In the genomic region with DNA sequence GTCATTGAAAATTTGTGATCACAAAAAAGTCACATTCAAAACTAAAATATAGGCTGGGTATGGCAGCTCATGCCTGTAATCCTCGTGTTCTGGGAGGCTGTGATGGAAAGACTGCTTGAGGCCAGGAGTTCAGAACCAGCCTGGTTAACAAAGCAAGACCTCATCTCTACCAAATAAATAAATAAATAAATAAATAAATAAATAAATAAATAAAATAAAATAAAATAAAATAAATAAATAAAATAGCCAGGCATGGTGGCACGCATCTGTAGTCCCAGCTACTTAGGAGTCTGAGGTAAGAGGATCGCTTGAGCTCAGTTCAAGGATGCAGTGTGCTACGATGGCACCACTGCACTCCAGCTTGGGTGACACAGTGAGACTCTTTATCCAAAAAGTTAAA, we compare ENCODE assay signal across 31 cellular contexts.
DNase-seq lines count a peak whose midpoint lies in the region; ATAC-seq and TF ChIP-seq lines count a peak whose summit lies in the region.
"Had no signal": no experiment of that assay in that cellular context is flagged by ENCODE, and none has a peak within 500 bp of the region (broad histone marks: within the 10 kb centered on the region; RNA-seq: fewer than 3 reads in every experiment).

No MANE protein-coding gene starts in this region.

- CTCF ChIA-PET in HEK293 (lab: Yijun Ruan, JAX): no interaction called here
- CTCF ChIA-PET in WTC11 (lab: Charles Lee): no interaction called here

- POLR2A ChIA-PET in HEK293 (lab: Yijun Ruan, JAX): no interaction called here
- POLR2A ChIA-PET in WTC11 (lab: Charles Lee): no interaction called here

- no peak for ATAC-seq in WTC11
- ATAC-seq: A549; CD8-positive, alpha-beta T cell had no signal

- H3K27me3 ChIP-seq in SJCRH30: no peaks in the 10 kb centered on the region
- H3K27me3 ChIP-seq: BE2C; BLaER1; BLaER1 treated with 17β-estradiol and CSF1 and Interleukin-3, amounts not matched to agents 10 nM and 100 nM had no signal

- H3K4me1 ChIP-seq in HEK293 (ENCODE audit: control insufficient read depth, insufficient read depth, low read length) (no peaks in the 10 kb centered on the region), SJCRH30 (no peaks in the 10 kb centered on the region)
- H3K4me1 ChIP-seq: A549; BE2C; BLaER1; BLaER1 treated with 17β-estradiol and CSF1 and Interleukin-3, amounts not matched to agents 10 nM and 100 nM; Caco-2 had no signal

- H3K4me3 ChIP-seq in HEK293 (ENCODE audit: low read depth, low read length) (no peak overlapping the region), SJCRH30 (no peak overlapping the region)
- H3K4me3 ChIP-seq: A549; BLaER1; BLaER1 treated with 17β-estradiol and CSF1 and Interleukin-3, amounts not matched to agents 10 nM and 100 nM had no signal

- no peak overlapping the region for H3K4me3 Mint-ChIP-seq in WTC11
- H3K4me3 Mint-ChIP-seq: B cell; CD14-positive monocyte; CD4-positive, alpha-beta memory T cell; CD4-positive, alpha-beta T cell; CD4-positive, CD25-positive, alpha-beta regulatory T cell; CD8-positive, alpha-beta memory T cell; CD8-positive, alpha-beta T cell had no signal

- H3K27ac ChIP-seq in HEK293 (ENCODE audit: extremely low read depth, low read depth, low read length) (no peak overlapping the region), SJCRH30 (no peak overlapping the region)
- H3K27ac ChIP-seq: 22Rv1; A549; BLaER1; BLaER1 treated with 17β-estradiol and CSF1 and Interleukin-3, amounts not matched to agents 10 nM and 100 nM; C4-2B had no signal

- H3K9me3 ChIP-seq in HEK293 (ENCODE audit: control insufficient read depth, insufficient read depth, low read depth, low read length): no peaks in the 10 kb centered on the region
- H3K9me3 ChIP-seq in SJCRH30 (replicated peaks): no peaks in the 10 kb centered on the region
- H3K9me3 ChIP-seq: A549; BE2C; BLaER1; BLaER1 treated with 17β-estradiol and CSF1 and Interleukin-3, amounts not matched to agents 10 nM and 100 nM; Caco-2 had no signal

- peaks cover 8% of the 10 kb centered on the region for H3K4me1 Mint-ChIP-seq in WTC11
- H3K4me1 Mint-ChIP-seq: B cell, CD14-positive monocyte had no signal

- DNase-seq in WTC11 (ENCODE audit: low spot score) (no peak), SJCRH30 (no peak)
- DNase-seq in stimulated activated naive CD4-positive, alpha-beta T cell treated with Interleukin-2 at 50 U/mL for 16 hours (lab: John Stamatoyannopoulos, UW): no peak
- DNase-seq: 8988T; ACHN; AML-193; BE2C; C1 segment of cervical spinal cord; Caco-2; Calu3; CD4-positive, alpha-beta memory T cell; CD4-positive, alpha-beta T cell; CD4-positive, CD25-positive, alpha-beta regulatory T cell; CD8-positive, alpha-beta memory T cell; CD8-positive, alpha-beta T cell; COR-L47; DMS 273 treated with DMSO at 0.1 percent for 48 hours; DMS153; DMS53; DMS79; DMS79 treated with DMSO at 0.1 percent for 48 hours; DND-41; EL had no signal

- H3K36me3 ChIP-seq in HEK293 (ENCODE audit: control insufficient read depth in 2 of 2, insufficient read depth in 1 of 2, low read length in 2 of 2) (no peaks in the 10 kb centered on the region), SJCRH30 (no peaks in the 10 kb centered on the region)
- H3K36me3 ChIP-seq: BE2C; BLaER1; BLaER1 treated with 17β-estradiol and CSF1 and Interleukin-3, amounts not matched to agents 10 nM and 100 nM had no signal

- H3K9me3 Mint-ChIP-seq in WTC11: no peaks in the 10 kb centered on the region
- H3K9me3 Mint-ChIP-seq: CD14-positive monocyte; CD4-positive, alpha-beta T cell; CD4-positive, CD25-positive, alpha-beta regulatory T cell; CD8-positive, alpha-beta memory T cell; CD8-positive, alpha-beta T cell had no signal

- no peaks in the 10 kb centered on the region for H3K36me3 Mint-ChIP-seq in WTC11
- H3K36me3 Mint-ChIP-seq: CD14-positive monocyte; CD4-positive, CD25-positive, alpha-beta regulatory T cell; CD8-positive, alpha-beta T cell had no signal

- no peak for TF ChIP-seq CTCF in HEK293 (tag by site-specific recombination; IDR thresholded peaks at IDR 0.05)
- TF ChIP-seq CTCF in WTC11 (IDR thresholded peaks at IDR 0.05): no peak

- H3K27ac Mint-ChIP-seq in WTC11: no peak overlapping the region
- H3K27ac Mint-ChIP-seq: B cell; CD14-positive monocyte; CD4-positive, alpha-beta memory T cell; CD4-positive, alpha-beta T cell; CD4-positive, CD25-positive, alpha-beta regulatory T cell; CD8-positive, alpha-beta memory T cell had no signal

- no peaks in the 10 kb centered on the region for H3K27me3 Mint-ChIP-seq in WTC11 (ENCODE audit: low read depth)
- H3K27me3 Mint-ChIP-seq: B cell; CD4-positive, alpha-beta memory T cell; CD4-positive, alpha-beta T cell; CD4-positive, CD25-positive, alpha-beta regulatory T cell had no signal

TF ChIP-seq in HEK293, 187 proteins besides CTCF, POLR2A, EP300 and RAD21 (continues in another document):
- TF ChIP-seq, protein P1, sequence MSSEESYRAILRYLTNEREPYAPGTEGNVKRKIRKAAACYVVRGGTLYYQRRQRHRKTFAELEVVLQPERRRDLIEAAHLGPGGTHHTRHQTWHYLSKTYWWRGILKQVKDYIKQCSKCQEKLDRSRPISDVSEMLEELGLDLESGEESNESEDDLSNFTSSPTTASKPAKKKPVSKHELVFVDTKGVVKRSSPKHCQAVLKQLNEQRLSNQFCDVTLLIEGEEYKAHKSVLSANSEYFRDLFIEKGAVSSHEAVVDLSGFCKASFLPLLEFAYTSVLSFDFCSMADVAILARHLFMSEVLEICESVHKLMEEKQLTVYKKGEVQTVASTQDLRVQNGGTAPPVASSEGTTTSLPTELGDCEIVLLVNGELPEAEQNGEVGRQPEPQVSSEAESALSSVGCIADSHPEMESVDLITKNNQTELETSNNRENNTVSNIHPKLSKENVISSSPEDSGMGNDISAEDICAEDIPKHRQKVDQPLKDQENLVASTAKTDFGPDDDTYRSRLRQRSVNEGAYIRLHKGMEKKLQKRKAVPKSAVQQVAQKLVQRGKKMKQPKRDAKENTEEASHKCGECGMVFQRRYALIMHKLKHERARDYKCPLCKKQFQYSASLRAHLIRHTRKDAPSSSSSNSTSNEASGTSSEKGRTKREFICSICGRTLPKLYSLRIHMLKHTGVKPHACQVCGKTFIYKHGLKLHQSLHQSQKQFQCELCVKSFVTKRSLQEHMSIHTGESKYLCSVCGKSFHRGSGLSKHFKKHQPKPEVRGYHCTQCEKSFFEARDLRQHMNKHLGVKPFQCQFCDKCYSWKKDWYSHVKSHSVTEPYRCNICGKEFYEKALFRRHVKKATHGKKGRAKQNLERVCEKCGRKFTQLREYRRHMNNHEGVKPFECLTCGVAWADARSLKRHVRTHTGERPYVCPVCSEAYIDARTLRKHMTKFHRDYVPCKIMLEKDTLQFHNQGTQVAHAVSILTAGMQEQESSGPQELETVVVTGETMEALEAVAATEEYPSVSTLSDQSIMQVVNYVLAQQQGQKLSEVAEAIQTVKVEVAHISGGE (tag by site-specific recombination; conservative IDR thresholded peaks at IDR 0.05; ENCODE audit: low read depth): 0 out of 2 replicates have a peak, but pooled peaks have one; percentile 27
- TF ChIP-seq ZNF654 (tag by site-specific recombination; IDR thresholded peaks at IDR 0.05; ENCODE audit: low read depth): peak; percentile 14; the same call in 1 of the 2 replicates
- no peak for TF ChIP-seq KLF10 (tag by site-specific recombination; IDR thresholded peaks at IDR 0.05)
- TF ChIP-seq ZBTB21 (tag by site-specific recombination; IDR thresholded peaks at IDR 0.05): no peak
- TF ChIP-seq ZNF37A (tag by site-specific recombination; IDR thresholded peaks at IDR 0.05): no peak
- TF ChIP-seq ZNF610 (tag by site-specific recombination; IDR thresholded peaks at IDR 0.05; ENCODE audit: borderline replicate concordance): no peak
- no peak for TF ChIP-seq ZBTB7A (tag by site-specific recombination; IDR thresholded peaks at IDR 0.05; ENCODE audit: low read depth)
- peak; percentile 20; the same call in 1 of the 2 replicates for TF ChIP-seq ZNF140 (tag by site-specific recombination; IDR thresholded peaks at IDR 0.05)
- TF ChIP-seq ZNF549 (tag by site-specific recombination; IDR thresholded peaks at IDR 0.05): no peak

TF ChIP-seq in WTC11, 78 proteins besides CTCF, POLR2A, EP300 and RAD21:
- TF ChIP-seq ZBTB21 (CRISPR knock-in tag; IDR thresholded peaks at IDR 0.05; ENCODE audit: borderline replicate concordance) (no peak), ZNF396 (CRISPR knock-in tag; IDR thresholded peaks at IDR 0.05; ENCODE audit: borderline replicate concordance) (no peak), HMGA2 (CRISPR knock-in tag; IDR thresholded peaks at IDR 0.05) (peak; percentile 91)
- TF ChIP-seq, protein P2, sequence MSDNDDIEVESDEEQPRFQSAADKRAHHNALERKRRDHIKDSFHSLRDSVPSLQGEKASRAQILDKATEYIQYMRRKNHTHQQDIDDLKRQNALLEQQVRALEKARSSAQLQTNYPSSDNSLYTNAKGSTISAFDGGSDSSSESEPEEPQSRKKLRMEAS (CRISPR knock-in tag; IDR thresholded peaks at IDR 0.05): no peak
- TF ChIP-seq, protein P3, sequence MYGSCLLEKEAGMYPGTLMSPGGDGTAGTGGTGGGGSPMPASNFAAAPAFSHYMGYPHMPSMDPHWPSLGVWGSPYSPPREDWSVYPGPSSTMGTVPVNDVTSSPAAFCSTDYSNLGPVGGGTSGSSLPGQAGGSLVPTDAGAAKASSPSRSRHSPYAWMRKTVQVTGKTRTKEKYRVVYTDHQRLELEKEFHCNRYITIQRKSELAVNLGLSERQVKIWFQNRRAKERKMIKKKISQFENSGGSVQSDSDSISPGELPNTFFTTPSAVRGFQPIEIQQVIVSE (CRISPR knock-in tag; IDR thresholded peaks at IDR 0.05; ENCODE audit: borderline replicate concordance): no peak
